16 cellular contexts compared by ENCODE assay signal in genomic region chr1:229094476-229095311, GRCh38.
DNase-seq lines count a peak whose midpoint lies in the region; TF ChIP-seq lines count a peak whose summit lies in the region.
"Had no signal": no experiment of that assay in that cellular context is flagged by ENCODE, and none has a peak within 500 bp of the region (broad histone marks: within the 10 kb centered on the region; RNA-seq: fewer than 3 reads in every experiment).

No MANE protein-coding gene starts in this region.

- H3K9me3 ChIP-seq in sigmoid colon = no peaks in the 10 kb centered on the region

- CTCF ChIA-PET in RWPE1 (lab: Yijun Ruan, JAX) = interaction anchor here (0.6 kb wide), 1 partner anchor 207 kb away, joined by 3 read pairs; no protein-coding TSS in a partner anchor

- no peak for TF ChIP-seq POLR2A in sigmoid colon (IDR thresholded peaks at IDR 0.05)

- H3K36me3 ChIP-seq in sigmoid colon = no peaks in the 10 kb centered on the region

- TF ChIP-seq CTCF in RWPE1 (conservative IDR thresholded peaks at IDR 0.05; ENCODE audit: low read depth) = no peak
- TF ChIP-seq CTCF in fibroblast of villous mesenchyme (IDR thresholded peaks at IDR 0.05; ENCODE audit: insufficient read depth, low read depth, low read length) = no peak
- no peak for TF ChIP-seq CTCF in sigmoid colon (IDR thresholded peaks at IDR 0.05)

- no peak for TF ChIP-seq EP300 in sigmoid colon (IDR thresholded peaks at IDR 0.05)

- H3K4me1 ChIP-seq in sigmoid colon = no peaks in the 10 kb centered on the region

- POLR2A ChIA-PET in RWPE1 (lab: Yijun Ruan, JAX; ENCODE audit: low non-redundant PET) = no interaction called here

- H3K27ac ChIP-seq in RWPE1 = no peak overlapping the region
- no peak overlapping the region for H3K27ac ChIP-seq in sigmoid colon

- H3K27me3 ChIP-seq in sigmoid colon = no peaks in the 10 kb centered on the region

- H3K4me3 ChIP-seq in fibroblast of villous mesenchyme (ENCODE audit: low read depth, low read length) (no peak overlapping the region), sigmoid colon (no peak overlapping the region)

- WGBS in sigmoid colon, 2 donors = 90 to 95% methylated on average over 13 of the region's 13 CpGs

- peak; percentile 82 for DNase-seq in EL
- peak; percentile 41 for DNase-seq in RWPE1 (ENCODE audit: low spot score)
- DNase-seq in fibroblast of villous mesenchyme (ENCODE audit: low read depth) = peak; percentile 88
- peak; percentile 58 for DNase-seq in sigmoid colon
- no peak for DNase-seq in NCI-H2196 treated with DMSO at 0.1 percent for 48 hours (lab: John Stamatoyannopoulos, UW; ENCODE audit: unreplicated experiment)
- DNase-seq in nucleus accumbens (lab: John Stamatoyannopoulos, UW) = no peak
- DNase-seq in NCI-H1105 treated with DMSO at 0.1 percent for 48 hours (lab: John Stamatoyannopoulos, UW) = no peak
- DNase-seq in NCI-H1092 (lab: John Stamatoyannopoulos, UW) = no peak
- DNase-seq: aorta; CD4-positive, CD25-positive, alpha-beta regulatory T cell; foreskin fibroblast; NCI-H1048; RPMI8226; stimulated activated CD4-positive, alpha-beta T cell treated with anti-CD3 and anti-CD28 coated beads, Interleukin-4, amount 100 ng/mL, for 4 hours; stimulated activated naive CD4-positive, alpha-beta T cell; T1000 had no signal

- intact Hi-C loops in sigmoid colon (cut with DNase I) = no loop called here

Comparison
In these comparisons a context has a peak if more than half of its experiments do, and no peak if none do; other contexts are left out.
1. DNase-seq: peak in EL (single experiment), RWPE1 (single experiment), fibroblast of villous mesenchyme (single experiment) and sigmoid colon (single experiment); none in NCI-H2196 treated with DMSO at 0.1 percent for 48 hours (single experiment), nucleus accumbens (0 of 56), NCI-H1105 treated with DMSO at 0.1 percent for 48 hours (single experiment) and NCI-H1092 (single experiment).